8 cellular contexts compared by ENCODE assay signal in the genomic region with DNA sequence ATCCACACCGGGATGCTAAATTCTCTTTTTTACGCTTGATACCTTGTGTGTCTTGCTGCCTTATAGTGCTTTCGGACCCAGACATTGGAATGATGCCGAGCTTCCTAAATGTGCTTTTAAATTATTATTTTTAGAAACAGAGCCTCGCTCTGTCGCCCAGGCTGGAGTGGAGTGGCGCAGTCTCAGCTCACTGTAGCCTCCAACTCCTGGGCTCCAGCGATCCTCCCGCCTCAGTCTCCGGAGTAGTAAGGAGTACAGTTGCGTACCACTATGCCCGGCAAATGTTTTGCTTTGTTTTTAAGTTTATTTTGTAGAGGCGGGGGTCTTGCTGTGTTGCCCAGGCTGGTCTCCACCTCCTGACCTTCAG. TPM values are rescaled to one million over a fixed set of nuclear protein-coding genes. Genes with fewer than 3 reads are reported as not detected.
A peak's percentile ranks its signal among the peaks of the same experiment; 100 is the strongest.
DNase-seq lines count a peak whose midpoint lies in the region; ATAC-seq and TF ChIP-seq lines count a peak whose summit lies in the region.

No MANE protein-coding gene starts in this region.

- intact Hi-C loops in mammary epithelial cell (cut with micrococcal nuclease), result loop anchor here (2.0 to 5.0 kb wide), 2 partner anchors 32 to 204 kb away; a partner anchor contains a TSS

- peaks cover 38% of the 10 kb centered on the region for H3K27me3 Mint-ChIP-seq in activated CD8-positive, alpha-beta memory T cell treated with anti-CD3 and anti-CD28 coated beads, Interleukin-2, amount 10 ng/mL, durations not matched to agents 7 days and 5 days

- 58% methylated on average over 12 of the region's 13 CpGs for WGBS in mammary epithelial cell (ENCODE audit: low coverage, missing lambda C conversion rate)
- 74% methylated on average over 13 of the region's 13 CpGs for WGBS in mesenchymal stem cell
- 65 to 68% methylated on average over 13 of the region's 13 CpGs for WGBS in tibial nerve, 2 donors

- H4K8ac ChIP-seq in mesenchymal stem cell (ENCODE audit: low read length), result no peak overlapping the region

- no peaks in the 10 kb centered on the region for H3K9me3 Mint-ChIP-seq in activated CD8-positive, alpha-beta memory T cell treated with anti-CD3 and anti-CD28 coated beads, Interleukin-2, amount 10 ng/mL, durations not matched to agents 7 days and 5 days (ENCODE audit: low read depth)

- H3K27ac ChIP-seq in mammary epithelial cell (ENCODE audit: insufficient read depth, low read depth, low read length), result peak overlapping the region; percentile 25
- no peak overlapping the region for H3K27ac ChIP-seq in mesenchymal stem cell (ENCODE audit: low read length, poor library complexity, severe bottlenecking)
- peak overlapping the region in 2 of 4 donors; percentile 61 to 72 for H3K27ac ChIP-seq in tibial nerve

- no peak for ATAC-seq in activated CD8-positive, alpha-beta memory T cell treated with anti-CD3 and anti-CD28 coated beads, Interleukin-2, amount 10 ng/mL, durations not matched to agents 7 days and 5 days

- peaks cover 22% of the 10 kb centered on the region for H3K4me1 Mint-ChIP-seq in activated CD8-positive, alpha-beta memory T cell treated with anti-CD3 and anti-CD28 coated beads, Interleukin-2, amount 10 ng/mL, durations not matched to agents 7 days and 5 days

- no peak overlapping the region for H2BK12ac ChIP-seq in mesenchymal stem cell (ENCODE audit: low read length in 2 of 2)

- no peak overlapping the region for H2BK5ac ChIP-seq in mesenchymal stem cell (ENCODE audit: low read depth, low read length, poor library complexity, severe bottlenecking)

- no peak overlapping the region for H3K14ac ChIP-seq in mesenchymal stem cell (ENCODE audit: low read length in 2 of 2)

- no peak overlapping the region for H2BK120ac ChIP-seq in mesenchymal stem cell (ENCODE audit: low read depth, low read length)

- H3K4me3 Mint-ChIP-seq in activated CD8-positive, alpha-beta memory T cell treated with anti-CD3 and anti-CD28 coated beads, Interleukin-2, amount 10 ng/mL, durations not matched to agents 7 days and 5 days, result peak overlapping the region; percentile 72

- H3K9me3 ChIP-seq in mammary epithelial cell (replicated peaks; ENCODE audit: insufficient read depth, low read length) (no peaks in the 10 kb centered on the region), mesenchymal stem cell (ENCODE audit: control insufficient read depth, low read length) (no peaks in the 10 kb centered on the region), tibial nerve (no peaks in the 10 kb centered on the region)

- H2AFZ ChIP-seq in mammary epithelial cell (ENCODE audit: low read depth, low read length) (peak overlapping the region; percentile 98), mesenchymal stem cell (ENCODE audit: low read depth, low read length) (peak overlapping the region; percentile 84)

- H3K23ac ChIP-seq in mesenchymal stem cell (ENCODE audit: low read length in 2 of 2), result no peak overlapping the region

- H3K9ac ChIP-seq in mammary epithelial cell (ENCODE audit: insufficient read depth, low read length), result peak overlapping the region; percentile 59
- peak overlapping the region; percentile 67 for H3K9ac ChIP-seq in mesenchymal stem cell (ENCODE audit: low read length)

- peak overlapping the region; percentile 54 for H3K27ac Mint-ChIP-seq in activated CD8-positive, alpha-beta memory T cell treated with anti-CD3 and anti-CD28 coated beads, Interleukin-2, amount 10 ng/mL, durations not matched to agents 7 days and 5 days

- no peak overlapping the region for H2AK5ac ChIP-seq in mesenchymal stem cell (ENCODE audit: low read length, severe bottlenecking)

- no peaks in the 10 kb centered on the region for H3K36me3 Mint-ChIP-seq in activated CD8-positive, alpha-beta memory T cell treated with anti-CD3 and anti-CD28 coated beads, Interleukin-2, amount 10 ng/mL, durations not matched to agents 7 days and 5 days

- H3K79me1 ChIP-seq in mesenchymal stem cell (replicated peaks; ENCODE audit: low read length, poor library complexity, severe bottlenecking), result no peaks in the 10 kb centered on the region

- H3K36me3 ChIP-seq in mammary epithelial cell (ENCODE audit: insufficient read depth, low read length) (no peaks in the 10 kb centered on the region), mesenchymal stem cell (ENCODE audit: control insufficient read depth in 1 of 2, insufficient read depth in 2 of 2, low read depth in 1 of 2, low read length in 2 of 2) (no peaks in the 10 kb centered on the region), tibial nerve (no peaks in the 10 kb centered on the region)

- CTCF ChIA-PET in activated CD8-positive, alpha-beta memory T cell treated with anti-CD3 and anti-CD28 coated beads, Interleukin-2, amount 10 ng/mL, durations not matched to agents 7 days and 5 days (lab: Charles Lee), result interaction anchor here (0.8 to 1.6 kb wide), 6 partner anchors 16 to 603 kb away, joined by 3 to 8 read pairs (median 4); a partner anchor contains a TSS
- CTCF ChIA-PET in mammary epithelial cell (lab: Charles Lee; ENCODE audit: low non-redundant PET), result interaction anchor here (0.6 kb wide), 1 partner anchor 14 kb away, joined by 4 read pairs; no protein-coding TSS in a partner anchor

- TF ChIP-seq CTCF in mammary epithelial cell (conservative IDR thresholded peaks at IDR 0.05 in 1 of 2, IDR thresholded peaks at IDR 0.05 in 1 of 2; ENCODE audit: extremely low read depth in 1 of 2, insufficient read depth in 1 of 2, low read depth in 1 of 2, low read length in 2 of 2) (no peak), tibial nerve (IDR thresholded peaks at IDR 0.05) (no peak)

- H3K4me3 ChIP-seq in mammary epithelial cell (replicated peaks in 1 of 3; ENCODE audit: insufficient read depth in 1 of 3, low read depth in 2 of 3, low read length in 3 of 3), result peak overlapping the region; percentile 49 to 80 (median 68)
- peak overlapping the region; percentile 56 to 81 for H3K4me3 ChIP-seq in mesenchymal stem cell (ENCODE audit: insufficient read depth in 1 of 2, low read depth in 1 of 2, low read length in 2 of 2)
- H3K4me3 ChIP-seq in tibial nerve, result peak overlapping the region; percentile 49 to 76 (median 60)

- peak overlapping the region; percentile 98 for H3K4me2 ChIP-seq in mammary epithelial cell (ENCODE audit: insufficient read depth, low read depth, low read length)
- peak overlapping the region; percentile 89 for H3K4me2 ChIP-seq in mesenchymal stem cell (ENCODE audit: low read length, poor library complexity, severe bottlenecking)

- H3K4me1 ChIP-seq in mammary epithelial cell (ENCODE audit: insufficient read depth, low read length), result peaks cover 5% of the 10 kb centered on the region
- peaks cover 9% of the 10 kb centered on the region for H3K4me1 ChIP-seq in mesenchymal stem cell (ENCODE audit: control insufficient read depth, insufficient read depth, low read depth, low read length)
- H3K4me1 ChIP-seq in tibial nerve, result peaks cover 0 to 21% (median 3%) of the 10 kb centered on the region in 4 donors

- no peak overlapping the region for H3K18ac ChIP-seq in mesenchymal stem cell (ENCODE audit: low read depth in 1 of 2, low read length in 2 of 2)

- BruUV-seq in mammary epithelial cell (replicated peaks; lab: Mats Ljungman, UMichigan), result no TSS peak

- H3K79me2 ChIP-seq in mammary epithelial cell (ENCODE audit: insufficient read depth, low read length), result no peaks in the 10 kb centered on the region

- H3K27me3 ChIP-seq in mammary epithelial cell (ENCODE audit: insufficient read depth, low read length), result no peaks in the 10 kb centered on the region
- peaks cover 15 to 35% of the 10 kb centered on the region in 2 experiments for H3K27me3 ChIP-seq in mesenchymal stem cell (ENCODE audit: control insufficient read depth in 1 of 2, insufficient read depth in 1 of 2, low read length in 2 of 2)
- H3K27me3 ChIP-seq in tibial nerve, result no peaks in the 10 kb centered on the region

- no peak overlapping the region for H3K4ac ChIP-seq in mesenchymal stem cell (ENCODE audit: low read depth in 1 of 2, low read length in 2 of 2)

- TF ChIP-seq POLR2A in tibial nerve (IDR thresholded peaks at IDR 0.05), result no peak

- no peak overlapping the region for H2BK15ac ChIP-seq in mesenchymal stem cell (ENCODE audit: low read depth, poor library complexity, severe bottlenecking)

- no peaks in the 10 kb centered on the region for H4K20me1 ChIP-seq in mammary epithelial cell (ENCODE audit: insufficient read depth, low read length)

- no peak for TF ChIP-seq EP300 in tibial nerve (IDR thresholded peaks at IDR 0.05)

- no peak for DNase-seq in activated CD8-positive, alpha-beta memory T cell treated with anti-CD3 and anti-CD28 coated beads, Interleukin-2, amount 10 ng/mL, durations not matched to agents 7 days and 5 days
- no peak for DNase-seq in activated CD8-positive, alpha-beta memory T cell treated with anti-CD3 and anti-CD28 coated beads for 24 hours
- DNase-seq in mammary epithelial cell (no peak), mesenchymal stem cell (no peak), tibial nerve (ENCODE audit: low spot score in 2 of 2) (no peak), hepatic stellate cell (ENCODE audit: low spot score) (no peak), GM03348 (ENCODE audit: low spot score) (no peak)
- DNase-seq in activated CD4-positive, CD25-positive, alpha-beta regulatory T cell (lab: John Stamatoyannopoulos, UW), result no peak

- dilution Hi-C loops in mammary epithelial cell (cut with HindIII; ENCODE audit: low sequenced_read_pairs), result no loop called here

- H4K91ac ChIP-seq in mesenchymal stem cell (ENCODE audit: low read length), result no peak overlapping the region

- in situ Hi-C loops in mammary epithelial cell (cut with MboI; ENCODE audit: low sequenced_read_pairs in 2 of 2), result no loop called here

RNA-seq across cellular contexts. Expression of a gene that starts 0.5 kb away (rescaled TPM):
- 1 to 10 TPM; 2.3 to 3.7 TPM for total RNA-seq in activated CD8-positive, alpha-beta memory T cell treated with anti-CD3 and anti-CD28 coated beads, Interleukin-2, amount 10 ng/mL, durations not matched to agents 7 days and 5 days
- 1 to 10 TPM in 1 of 2 donors, under 1 TPM in 1; 0.33 to 2.7 TPM for total RNA-seq in mammary epithelial cell
- 0.69 TPM for polyA plus RNA-seq in mammary epithelial cell
- polyA minus RNA-seq in mammary epithelial cell, result 1.2 TPM
- polyA plus RNA-seq in mesenchymal stem cell (2013, experiment 1 of 2), result not detected
- 0.04 TPM for polyA plus RNA-seq in mesenchymal stem cell (2013, experiment 2 of 2)
- total RNA-seq in tibial nerve, result under 1 TPM; 0.59 to 0.87 (median 0.72) TPM

RNA-seq across cellular contexts. Expression of a gene that starts 31.2 kb away (rescaled TPM):
- total RNA-seq in activated CD8-positive, alpha-beta memory T cell treated with anti-CD3 and anti-CD28 coated beads, Interleukin-2, amount 10 ng/mL, durations not matched to agents 7 days and 5 days, result 1 to 10 TPM; 1.4 to 2.5 TPM
- 10 to 100 TPM; 29.9 to 37.0 TPM for total RNA-seq in mammary epithelial cell
- 30.0 TPM for polyA plus RNA-seq in mammary epithelial cell
- polyA minus RNA-seq in mammary epithelial cell, result 21.8 TPM
- 27.9 TPM for polyA plus RNA-seq in mesenchymal stem cell (2013, experiment 1 of 2)
- polyA plus RNA-seq in mesenchymal stem cell (2013, experiment 2 of 2), result 29.4 TPM
- total RNA-seq in tibial nerve, result 10 to 100 TPM; 11.3 to 31.9 (median 19.6) TPM
